8 cellular contexts compared by ENCODE assay signal in the genomic region with DNA sequence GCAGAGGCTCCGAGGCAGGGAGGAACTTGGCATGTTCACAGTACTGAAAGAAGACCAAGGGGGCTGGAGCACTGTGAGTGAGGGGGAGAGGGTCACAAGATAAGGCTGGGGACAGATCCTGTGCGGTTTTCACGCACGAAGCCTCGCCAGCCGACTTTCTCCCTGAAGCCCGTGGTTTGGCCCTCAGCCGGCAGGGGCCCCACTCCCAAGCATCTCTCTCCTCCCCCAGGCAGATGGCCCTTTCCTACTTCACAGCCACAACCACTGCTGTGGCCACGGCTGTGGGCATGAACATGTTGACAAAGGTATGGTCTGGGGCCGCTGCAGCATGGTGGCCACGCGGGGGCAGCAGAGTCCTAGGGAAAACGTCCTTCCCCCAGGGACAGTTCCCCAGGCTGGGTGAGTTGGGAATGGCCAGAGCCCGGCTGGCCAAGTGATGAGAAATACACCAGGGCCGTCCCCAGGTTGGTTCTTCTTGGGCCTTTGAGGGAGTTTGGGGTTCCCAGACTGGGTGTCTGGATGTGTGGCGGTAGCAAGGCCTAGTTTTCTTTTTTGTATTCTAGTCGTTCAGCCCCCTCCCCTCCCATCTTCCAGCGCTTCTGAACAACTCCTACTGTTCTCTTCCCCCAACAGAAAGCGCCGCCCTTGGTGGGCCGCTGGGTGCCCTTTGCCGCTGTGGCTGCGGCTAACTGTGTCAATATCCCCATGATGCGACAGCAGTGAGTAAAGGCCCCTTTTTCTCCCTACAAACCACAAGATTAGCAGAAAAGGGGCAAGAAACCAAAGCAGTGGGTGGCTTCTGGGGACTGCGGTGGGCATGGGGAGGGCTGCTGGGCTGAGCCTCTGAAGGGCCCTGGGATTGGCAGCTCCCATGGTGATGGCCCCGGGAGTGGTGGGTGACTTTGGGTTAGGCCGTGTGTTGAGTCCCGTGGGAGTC. TPM values are rescaled to one million over a fixed set of nuclear protein-coding genes. Genes with fewer than 3 reads are reported as not detected.
DNase-seq lines count a peak whose midpoint lies in the region; ATAC-seq and TF ChIP-seq lines count a peak whose summit lies in the region.

No MANE protein-coding gene starts in this region.

- H3K27ac Mint-ChIP-seq in Calu3 (ENCODE audit: unreplicated experiment) (no peak overlapping the region), glutamatergic neuron (ENCODE audit: unreplicated experiment) (peak overlapping the region; percentile 35)
- no peak overlapping the region for H3K27ac Mint-ChIP-seq in activated naive CD4-positive, alpha-beta T cell treated with anti-CD3 and anti-CD28 coated beads for 36 hours

- H3K4me1 ChIP-seq in SJCRH30 (no peaks in the 10 kb centered on the region), ovary (ENCODE audit: insufficient read depth) (no peaks in the 10 kb centered on the region)

- H3K4me1 Mint-ChIP-seq in Calu3 (ENCODE audit: low read depth, unreplicated experiment) (peaks cover 8% of the 10 kb centered on the region), glutamatergic neuron (ENCODE audit: low read depth, unreplicated experiment) (no peaks in the 10 kb centered on the region)
- no peaks in the 10 kb centered on the region for H3K4me1 Mint-ChIP-seq in activated naive CD4-positive, alpha-beta T cell treated with anti-CD3 and anti-CD28 coated beads for 36 hours (ENCODE audit: low read depth)

- no peak overlapping the region for H3K4me3 Mint-ChIP-seq in Calu3 (ENCODE audit: low read depth, unreplicated experiment)
- no peak overlapping the region for H3K4me3 Mint-ChIP-seq in activated naive CD4-positive, alpha-beta T cell treated with anti-CD3 and anti-CD28 coated beads for 36 hours
- H3K4me3 Mint-ChIP-seq in glutamatergic neuron (ENCODE audit: unreplicated experiment) = no peak overlapping the region

- H3K36me3 ChIP-seq in SJCRH30 = peaks cover 20% of the 10 kb centered on the region
- no peaks in the 10 kb centered on the region for H3K36me3 ChIP-seq in ovary

- no peaks in the 10 kb centered on the region for H3K9me3 ChIP-seq in SJCRH30 (replicated peaks)
- H3K9me3 ChIP-seq in ovary = no peaks in the 10 kb centered on the region

- no peaks in the 10 kb centered on the region for H3K27me3 ChIP-seq in SJCRH30
- no peaks in the 10 kb centered on the region for H3K27me3 ChIP-seq in ovary

- peaks cover 4% of the 10 kb centered on the region for H3K36me3 Mint-ChIP-seq in Calu3 (ENCODE audit: insufficient read depth, unreplicated experiment)
- peaks cover 19% of the 10 kb centered on the region for H3K36me3 Mint-ChIP-seq in activated naive CD4-positive, alpha-beta T cell treated with anti-CD3 and anti-CD28 coated beads for 36 hours (ENCODE audit: low read depth)
- H3K36me3 Mint-ChIP-seq in glutamatergic neuron (ENCODE audit: unreplicated experiment) = no peaks in the 10 kb centered on the region

- peak; percentile 78 for DNase-seq in Calu3
- DNase-seq in SJCRH30 = peak; percentile 83 to 90
- DNase-seq in activated naive CD4-positive, alpha-beta T cell treated with anti-CD3 and anti-CD28 coated beads for 36 hours = peak; percentile 71
- DNase-seq in glutamatergic neuron = peak; percentile 92
- DNase-seq in ovary = peak; percentile 87 to 93 (median 93)

- TF ChIP-seq CTCF in Calu3 (IDR thresholded peaks at IDR 0.05; ENCODE audit: unreplicated experiment) = peak; percentile 41
- peak; percentile 84 for TF ChIP-seq CTCF in glutamatergic neuron (IDR thresholded peaks at IDR 0.05; ENCODE audit: partially characterized antibody, unreplicated experiment)
- TF ChIP-seq CTCF in ovary (IDR thresholded peaks at IDR 0.05) = peak; percentile 87 to 93 (median 93)

- no peaks in the 10 kb centered on the region for H3K9me3 Mint-ChIP-seq in Calu3 (ENCODE audit: low read depth, unreplicated experiment)
- H3K9me3 Mint-ChIP-seq in activated naive CD4-positive, alpha-beta T cell treated with anti-CD3 and anti-CD28 coated beads for 36 hours = no peaks in the 10 kb centered on the region
- H3K9me3 Mint-ChIP-seq in glutamatergic neuron (ENCODE audit: unreplicated experiment) = peaks cover 5% of the 10 kb centered on the region

- H3K27me3 Mint-ChIP-seq in Calu3 (ENCODE audit: unreplicated experiment) (no peaks in the 10 kb centered on the region), glutamatergic neuron (ENCODE audit: unreplicated experiment) (peaks cover 7% of the 10 kb centered on the region)
- no peaks in the 10 kb centered on the region for H3K27me3 Mint-ChIP-seq in activated naive CD4-positive, alpha-beta T cell treated with anti-CD3 and anti-CD28 coated beads for 36 hours (ENCODE audit: low read depth)

- TF ChIP-seq POLR2A in ovary (IDR thresholded peaks at IDR 0.05) = no peak

- 39 to 47% (median 46%) methylated on average over 28 of the region's 28 CpGs for WGBS in ovary, 3 donors

- CTCF ChIA-PET in Calu3 (lab: Charles Lee) = no interaction called here
- CTCF ChIA-PET in activated naive CD4-positive, alpha-beta T cell treated with anti-CD3 and anti-CD28 coated beads for 36 hours (lab: Charles Lee) = interaction anchor here (2.3 kb wide), 1 partner anchor 12 kb away, joined by 8 read pairs; no protein-coding TSS in a partner anchor

- no peak for TF ChIP-seq EP300 in ovary (IDR thresholded peaks at IDR 0.05)

- no TSS peak for BruUV-seq in Calu3 (replicated peaks; lab: Mats Ljungman, UMichigan)

- intact Hi-C loops in Calu3 (cut with micrococcal nuclease; ENCODE audit: unreplicated experiment) (loop anchor here (10.0 kb wide), 1 partner anchor 185 kb away; the partner anchor contains the start of gene CNNM2), ovary (cut with DNase I) (loop anchor here (2.0 to 10.0 kb wide), 8 partner anchors 85 to 345 kb away; partner anchors contain the start of gene CYP17A1 (in 1 of the 4))
- intact Hi-C loops in activated naive CD4-positive, alpha-beta T cell treated with anti-CD3 and anti-CD28 coated beads for 36 hours (cut with micrococcal nuclease) = loop anchor here (1.0 to 5.0 kb wide), 4 partner anchors 103 to 340 kb away; partner anchors contain the start of gene CNNM2

- H3K4me3 ChIP-seq in SJCRH30 = no peak overlapping the region
- H3K4me3 ChIP-seq in ovary = no peak overlapping the region

- H3K27ac ChIP-seq in SJCRH30 (no peak overlapping the region), ovary (no peak overlapping the region)

- ATAC-seq in HG03342 (IDR thresholded peaks at IDR 0.05; ENCODE audit: unreplicated experiment) = peak; percentile 55
- no peak for ATAC-seq in HG03521 (IDR thresholded peaks at IDR 0.05; ENCODE audit: unreplicated experiment)
- no peak for ATAC-seq in GM19035 (IDR thresholded peaks at IDR 0.05; ENCODE audit: unreplicated experiment)

RNA-seq across cellular contexts. Expression of gene WBP1L, which starts 14.4 kb away (rescaled TPM):
- total RNA-seq in Calu3 (2022) (19.9 and 26.0 TPM in 2 replicates), glutamatergic neuron (ENCODE audit: unreplicated experiment) (29.6 TPM), ovary (10 to 100 TPM; 45.5 to 71.8 (median 51.3) TPM)
- total RNA-seq in SJCRH30 (2014; rRNA removed; shearing (Covaris generic)) = 24.1 TPM in 2 replicates
- total RNA-seq in activated naive CD4-positive, alpha-beta T cell treated with anti-CD3 and anti-CD28 coated beads for 36 hours = 10 to 100 TPM; 10.5 to 11.8 TPM
- polyA plus RNA-seq in ovary = 10 to 100 TPM; 40.6 to 46.5 TPM

RNA-seq across cellular contexts. Expression of gene SFXN2, which starts 14.9 kb away (rescaled TPM):
- total RNA-seq in Calu3 (2022) (21.2 and 22.9 TPM in 2 replicates), glutamatergic neuron (ENCODE audit: unreplicated experiment) (5.4 TPM), ovary (10 to 100 TPM in 6 of 7 donors, 1 to 10 TPM in 1; 8.7 to 31.2 (median 20.3) TPM)
- 14.4 and 16.2 TPM in 2 replicates for total RNA-seq in SJCRH30 (2014; rRNA removed; shearing (Covaris generic))
- 1 to 10 TPM; 8.7 to 9.4 TPM for total RNA-seq in activated naive CD4-positive, alpha-beta T cell treated with anti-CD3 and anti-CD28 coated beads for 36 hours
- 10 to 100 TPM in 1 of 2 donors, 1 to 10 TPM in 1; 6.2 to 11.8 TPM for polyA plus RNA-seq in ovary

RNA-seq across cellular contexts. Expression of gene ARL3, which starts 15.2 kb away (rescaled TPM):
- total RNA-seq in Calu3 (2022) (5.2 and 5.6 TPM in 2 replicates), glutamatergic neuron (ENCODE audit: unreplicated experiment) (20.3 TPM), ovary (10 to 100 TPM in 6 of 7 donors, 1 to 10 TPM in 1; 9.5 to 25.6 (median 23.3) TPM)
- 17.6 and 18.0 TPM in 2 replicates for total RNA-seq in SJCRH30 (2014; rRNA removed; shearing (Covaris generic))
- total RNA-seq in activated naive CD4-positive, alpha-beta T cell treated with anti-CD3 and anti-CD28 coated beads for 36 hours = 1 to 10 TPM; 3.9 TPM
- polyA plus RNA-seq in ovary = 10 to 100 TPM; 23.0 to 23.9 TPM

Comparison
In these comparisons a context has a peak if more than half of its experiments do, and no peak if none do; other contexts are left out.
1. CTCF ChIP-seq: peak in every context shown above with its lines; median percentile 93 in ovary; 84 in glutamatergic neuron; 41 in Calu3.